Comparison of ENCODE assay signal across 11 cellular contexts in the genomic region with DNA sequence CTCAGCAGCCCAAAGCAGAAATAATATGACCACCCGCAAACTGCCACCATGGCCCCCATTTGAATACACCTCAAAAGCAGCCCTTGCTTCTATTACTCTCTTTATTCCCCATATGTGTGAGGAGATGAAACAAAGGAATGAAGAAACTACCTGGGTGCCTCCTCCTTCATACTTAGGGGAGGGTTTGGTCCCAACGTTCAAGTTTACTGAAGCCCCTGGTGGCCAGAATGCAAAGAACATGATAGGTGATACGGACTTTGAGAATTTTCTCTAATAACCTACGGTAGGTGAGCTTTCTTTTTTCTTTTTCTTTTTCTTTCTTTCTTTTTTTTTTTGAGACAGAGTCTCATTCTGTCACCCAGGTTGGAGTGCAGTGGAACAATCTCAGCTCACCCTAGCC.
DNase-seq lines count a peak whose midpoint lies in the region; ATAC-seq and TF ChIP-seq lines count a peak whose summit lies in the region.
"Had no signal": no experiment of that assay in that cellular context is flagged by ENCODE, and none has a peak within 500 bp of the region (broad histone marks: within the 10 kb centered on the region; RNA-seq: fewer than 3 reads in every experiment).

No MANE protein-coding gene starts in this region.

- H3K9me3 ChIP-seq in breast epithelium: peaks cover 0 to 8% of the 10 kb centered on the region in 2 donors
- no peaks in the 10 kb centered on the region for H3K9me3 ChIP-seq in OCI-LY3 (ENCODE audit: insufficient read depth, low read length)
- H3K9me3 ChIP-seq in spleen: peaks cover 0 to 13% (median 6%) of the 10 kb centered on the region in 8 donors

- 65 to 73% (median 72%) methylated on average over 4 of the region's 4 CpGs for WGBS in spleen, 5 donors

- H3K9ac ChIP-seq in OCI-LY3 (ENCODE audit: low read length): no peak overlapping the region

- POLR2A ChIA-PET in MCF 10A (lab: Yijun Ruan, JAX): no interaction called here

- intact Hi-C loops in MCF 10A (cut with micrococcal nuclease) (no loop called here), breast epithelium (cut with DNase I; ENCODE audit: low total_unique reads) (no loop called here), spleen (cut with DNase I; ENCODE audit: low total_unique reads) (no loop called here)

- no peak for ATAC-seq in natural killer cell treated with Interleukin-12 subunit alpha and Interleukin-12 subunit beta and Interleukin-15 and Interleukin-18, amount 100 ng/mL, for 72 hours
- ATAC-seq: sciatic nerve had no signal

- H3K4me1 Mint-ChIP-seq in MCF 10A (ENCODE audit: insufficient read depth, unreplicated experiment): no peaks in the 10 kb centered on the region
- H3K4me1 Mint-ChIP-seq in natural killer cell treated with Interleukin-12 subunit alpha and Interleukin-12 subunit beta and Interleukin-15 and Interleukin-18, amount 100 ng/mL, for 72 hours (ENCODE audit: low read depth in 2 of 2): no peaks in the 10 kb centered on the region

- CTCF ChIA-PET in MCF 10A (lab: Yijun Ruan, JAX): no interaction called here

- H3K36me3 ChIP-seq in breast epithelium: no peaks in the 10 kb centered on the region
- no peaks in the 10 kb centered on the region for H3K36me3 ChIP-seq in OCI-LY3 (replicated peaks; ENCODE audit: low read depth, low read length)
- no peaks in the 10 kb centered on the region for H3K36me3 ChIP-seq in spleen

- no TSS peak for BruUV-seq in MCF 10A (replicated peaks; lab: Mats Ljungman, UMichigan)

- TF ChIP-seq CTCF in MCF 10A (IDR thresholded peaks at IDR 0.05; ENCODE audit: unreplicated experiment) (no peak), breast epithelium (IDR thresholded peaks at IDR 0.05) (no peak), OCI-LY3 (IDR thresholded peaks at IDR 0.05; ENCODE audit: low read depth, low read length) (peak; percentile 8; the same call in 1 of the 2 replicates), fibroblast of villous mesenchyme (IDR thresholded peaks at IDR 0.05; ENCODE audit: insufficient read depth, low read depth, low read length) (peak; percentile 38), spleen (IDR thresholded peaks at IDR 0.05 in 8 of 11, conservative IDR thresholded peaks at IDR 0.05 in 3 of 11) (peak in 1 of 11 experiments; percentile 11)

- H3K27me3 ChIP-seq in breast epithelium (no peaks in the 10 kb centered on the region), OCI-LY3 (ENCODE audit: low read depth, low read length) (no peaks in the 10 kb centered on the region), spleen (replicated peaks in 1 of 7) (no peaks in the 10 kb centered on the region)

- no peak for TF ChIP-seq POLR2A in breast epithelium (IDR thresholded peaks at IDR 0.05)
- TF ChIP-seq POLR2A in spleen (IDR thresholded peaks at IDR 0.05): no peak

- no peaks in the 10 kb centered on the region for H4K20me1 ChIP-seq in OCI-LY3 (ENCODE audit: insufficient read depth, low read length)

- H3K27ac Mint-ChIP-seq in MCF 10A (ENCODE audit: low read depth, unreplicated experiment): no peak overlapping the region
- no peak overlapping the region for H3K27ac Mint-ChIP-seq in natural killer cell treated with Interleukin-12 subunit alpha and Interleukin-12 subunit beta and Interleukin-15 and Interleukin-18, amount 100 ng/mL, for 72 hours

- no peaks in the 10 kb centered on the region for H3K36me3 Mint-ChIP-seq in MCF 10A (ENCODE audit: insufficient read depth, unreplicated experiment)
- H3K36me3 Mint-ChIP-seq in natural killer cell treated with Interleukin-12 subunit alpha and Interleukin-12 subunit beta and Interleukin-15 and Interleukin-18, amount 100 ng/mL, for 72 hours: peaks cover 6% of the 10 kb centered on the region

- peaks cover 9% of the 10 kb centered on the region for H3K27me3 Mint-ChIP-seq in MCF 10A (ENCODE audit: insufficient read depth, unreplicated experiment)
- peaks cover 26 to 34% of the 10 kb centered on the region in 2 donors for H3K27me3 Mint-ChIP-seq in natural killer cell treated with Interleukin-12 subunit alpha and Interleukin-12 subunit beta and Interleukin-15 and Interleukin-18, amount 100 ng/mL, for 72 hours

- H3K4me3 ChIP-seq in breast epithelium (no peak overlapping the region), OCI-LY3 (ENCODE audit: low read length) (no peak overlapping the region), fibroblast of villous mesenchyme (ENCODE audit: low read depth, low read length) (no peak overlapping the region), spleen (no peak overlapping the region)

- DNase-seq in MCF 10A (ENCODE audit: unreplicated experiment): peak; percentile 8
- no peak for DNase-seq in breast epithelium (ENCODE audit: low spot score in 2 of 2)
- no peak for DNase-seq in fibroblast of villous mesenchyme (ENCODE audit: low read depth)
- no peak for DNase-seq in NCI-H510A treated with DMSO at 0.1 percent for 48 hours (lab: John Stamatoyannopoulos, UW)
- no peak for DNase-seq in spleen
- DNase-seq in natural killer cell treated with Interleukin-12 subunit alpha and Interleukin-12 subunit beta and Interleukin-15 and Interleukin-18, amount 100 ng/mL, for 72 hours (ENCODE audit: low spot score): no peak
- DNase-seq in NCI-H146 treated with DMSO at 0.1 percent for 48 hours (lab: John Stamatoyannopoulos, UW; ENCODE audit: unreplicated experiment): no peak
- DNase-seq: amniotic stem cell, T1000 had no signal

- H3K4me1 ChIP-seq in breast epithelium (no peaks in the 10 kb centered on the region), OCI-LY3 (ENCODE audit: low read length) (no peaks in the 10 kb centered on the region), spleen (no peaks in the 10 kb centered on the region)

- peaks cover 6% of the 10 kb centered on the region for H3K9me3 Mint-ChIP-seq in MCF 10A (ENCODE audit: unreplicated experiment)
- H3K9me3 Mint-ChIP-seq in natural killer cell treated with Interleukin-12 subunit alpha and Interleukin-12 subunit beta and Interleukin-15 and Interleukin-18, amount 100 ng/mL, for 72 hours: peaks cover 2% of the 10 kb centered on the region

- H3K4me2 ChIP-seq in OCI-LY3 (ENCODE audit: low read length): no peak overlapping the region

- H3K27ac ChIP-seq in breast epithelium (no peak overlapping the region), OCI-LY3 (ENCODE audit: low read length) (no peak overlapping the region), spleen (no peak overlapping the region)

- no peaks in the 10 kb centered on the region for H3K79me2 ChIP-seq in OCI-LY3 (ENCODE audit: low read length)

- H3K4me3 Mint-ChIP-seq in MCF 10A (ENCODE audit: unreplicated experiment): no peak overlapping the region
- no peak overlapping the region for H3K4me3 Mint-ChIP-seq in natural killer cell treated with Interleukin-12 subunit alpha and Interleukin-12 subunit beta and Interleukin-15 and Interleukin-18, amount 100 ng/mL, for 72 hours

- H2AFZ ChIP-seq in OCI-LY3 (ENCODE audit: low read depth, low read length): no peak overlapping the region

Comparison
In these comparisons a context has a peak if more than half of its experiments do, and no peak if none do; other contexts are left out.
1. CTCF ChIP-seq: peak in OCI-LY3 (single experiment) and fibroblast of villous mesenchyme (single experiment); none in MCF 10A (single experiment) and breast epithelium (0 of 3).